ENCODE assay signal across 9 cellular contexts in genomic region chr7:99238558-99239341, GRCh38. TPM values are rescaled to one million over a fixed set of nuclear protein-coding genes. Genes with fewer than 3 reads are reported as not detected.
"Had no signal": no experiment of that assay in that cellular context is flagged by ENCODE, and none has a peak within 500 bp of the region (broad histone marks: within the 10 kb centered on the region; RNA-seq: fewer than 3 reads in every experiment).

No MANE protein-coding gene starts in this region.

- DNase-seq: GM23248, GOT3, H9, HCEC 1CT, IMR-90, KBM-7 had no signal

- H3K27ac ChIP-seq: GM23248, HL-60 had no signal

- FAIRE-seq: H54 had no signal

- H3K4me3 ChIP-seq: GM23248 had no signal

- H3K9ac ChIP-seq: GM23248 had no signal

- H2AFZ ChIP-seq: GM23248 had no signal

RNA-seq across cellular contexts. Expression of gene KPNA7, which starts 30.8 kb away (rescaled TPM):
- total RNA-seq: GM23248, H9, HT1080, IMR-90 had no signal
- polyA plus RNA-seq: GM23248, IMR-90 had no signal

RNA-seq across cellular contexts. Expression of gene MYH16, which starts 33.9 kb away (rescaled TPM):
- total RNA-seq: GM23248, H9 had no signal
- polyA plus RNA-seq: GM23248 had no signal
